In genomic region chr22:45552580-45553332, GRCh38 we compare ENCODE assay signal across 9 cellular contexts. TPM values are rescaled to one million over a fixed set of nuclear protein-coding genes. Genes with fewer than 3 reads are reported as not detected.
DNase-seq lines count a peak whose midpoint lies in the region; ATAC-seq and TF ChIP-seq lines count a peak whose summit lies in the region.
"Had no signal": no experiment of that assay in that cellular context is flagged by ENCODE, and none has a peak within 500 bp of the region (broad histone marks: within the 10 kb centered on the region; RNA-seq: fewer than 3 reads in every experiment).

No MANE protein-coding gene starts in this region.

- H3K36me3 ChIP-seq in psoas muscle (ENCODE audit: insufficient read depth in 1 of 2, low read depth in 1 of 2): no peaks in the 10 kb centered on the region

- DNase-seq in Caki2 (ENCODE audit: low read depth) (peak; percentile 34), UCSD-AML1 (lab: John Stamatoyannopoulos, UW; ENCODE audit: unreplicated experiment) (peak; percentile 85), Right ventricle myocardium inferior (ENCODE audit: missing footprints) (peak; percentile 86), psoas muscle (peak; percentile 59 to 79), SKM-1 (lab: John Stamatoyannopoulos, UW; ENCODE audit: unreplicated experiment) (no peak)
- DNase-seq in activated naive CD4-positive, alpha-beta T cell treated with anti-CD3 and anti-CD28 coated beads, Interleukin-2, amount 50 U/mL, for 72 hours (ENCODE audit: low spot score in 2 of 2): no peak
- DNase-seq: activated CD4-positive, alpha-beta T cell treated with anti-CD3 and anti-CD28 coated beads for 36 hours had no signal

- no peaks in the 10 kb centered on the region for H3K36me3 Mint-ChIP-seq in activated naive CD4-positive, alpha-beta T cell treated with anti-CD3 and anti-CD28 coated beads, Interleukin-2, amount 50 U/mL, for 72 hours

- no peak overlapping the region for H3K4me3 ChIP-seq in psoas muscle

- H3K27ac ChIP-seq in psoas muscle: peak overlapping the region; percentile 36

- peak; percentile 79 for ATAC-seq in Right ventricle myocardium inferior
- peak in 2 of 4 donors; percentile 35 to 50 for ATAC-seq in psoas muscle
- ATAC-seq in HG02571 (IDR thresholded peaks at IDR 0.05; ENCODE audit: unreplicated experiment): no peak
- no peak for ATAC-seq in activated naive CD4-positive, alpha-beta T cell treated with anti-CD3 and anti-CD28 coated beads, Interleukin-2, amount 50 U/mL, for 72 hours
- no peak for ATAC-seq in GM19035 (IDR thresholded peaks at IDR 0.05; ENCODE audit: unreplicated experiment)

- WGBS in psoas muscle, 3 donors: 67 to 75% (median 74%) methylated on average over 30 of the region's 30 CpGs

- no peaks in the 10 kb centered on the region for H3K9me3 ChIP-seq in psoas muscle

- H3K27me3 ChIP-seq in psoas muscle (ENCODE audit: insufficient read depth in 3 of 3, low read length in 2 of 3): no peaks in the 10 kb centered on the region

- H3K4me1 ChIP-seq in psoas muscle: peaks cover 3% of the 10 kb centered on the region

- intact Hi-C loops in Right ventricle myocardium inferior (cut with DNase I): loop anchor here (1.0 to 5.0 kb wide), 3 partner anchors 40 to 284 kb away; no protein-coding TSS in a partner anchor
- intact Hi-C loops in psoas muscle (cut with DNase I): loop anchor here (2.0 to 5.0 kb wide), 4 partner anchors 110 to 285 kb away; no protein-coding TSS in a partner anchor

- no peak overlapping the region for H3K27ac Mint-ChIP-seq in activated naive CD4-positive, alpha-beta T cell treated with anti-CD3 and anti-CD28 coated beads, Interleukin-2, amount 50 U/mL, for 72 hours
- H3K27ac Mint-ChIP-seq: activated CD4-positive, alpha-beta T cell treated with anti-CD3 and anti-CD28 coated beads for 36 hours had no signal

- TF ChIP-seq CTCF in psoas muscle (IDR thresholded peaks at IDR 0.05): no peak

- H3K9me3 Mint-ChIP-seq in activated naive CD4-positive, alpha-beta T cell treated with anti-CD3 and anti-CD28 coated beads, Interleukin-2, amount 50 U/mL, for 72 hours: no peaks in the 10 kb centered on the region

- in situ Hi-C loops in Caki2 (cut with HindIII; ENCODE audit: low pct_unique_long_range_greater_than_20kb, low sequenced_read_pairs): loop anchor here (5.0 kb wide), 1 partner anchor 85 kb away; no protein-coding TSS in a partner anchor

RNA-seq across cellular contexts. Expression of gene FBLN1, which starts 50.1 kb away (rescaled TPM):
- total RNA-seq in Caki2 (2014; rRNA removed; shearing (Covaris generic); ENCODE audit: low replicate concordance): 67.6 and 85.4 TPM in 2 replicates
- 113 TPM for total RNA-seq in Right ventricle myocardium inferior
- 10 to 100 TPM; 19.3 to 95.7 (median 29.3) TPM for total RNA-seq in psoas muscle
- 10 to 100 TPM; 10.5 to 14.0 (median 12.0) TPM for polyA plus RNA-seq in psoas muscle
- under 1 TPM; 0.39 to 0.57 TPM for total RNA-seq in activated naive CD4-positive, alpha-beta T cell treated with anti-CD3 and anti-CD28 coated beads, Interleukin-2, amount 50 U/mL, for 72 hours
- total RNA-seq: activated CD4-positive, alpha-beta T cell treated with anti-CD3 and anti-CD28 coated beads for 36 hours had no signal

Comparison
In these comparisons a context has a peak if more than half of its experiments do, and no peak if none do; other contexts are left out.
1. DNase-seq: peak in Caki2 (single experiment), UCSD-AML1 (single experiment), Right ventricle myocardium inferior (single experiment) and psoas muscle (2 of 2); none in activated naive CD4-positive, alpha-beta T cell treated with anti-CD3 and anti-CD28 coated beads, Interleukin-2, amount 50 U/mL, for 72 hours (0 of 2) and SKM-1 (single experiment).
2. RNA of gene FBLN1, which starts 50.1 kb away (total RNA-seq): 113 TPM in Right ventricle myocardium inferior (single experiment), 67.6 to 85.4 TPM in Caki2 and 19.3 to 95.7 TPM in psoas muscle; 0.39 to 0.57 TPM in activated naive CD4-positive, alpha-beta T cell treated with anti-CD3 and anti-CD28 coated beads, Interleukin-2, amount 50 U/mL, for 72 hours; every median in the first group is over 10 times any median in the second.